8 cellular contexts compared by ENCODE assay signal in the genomic region with DNA sequence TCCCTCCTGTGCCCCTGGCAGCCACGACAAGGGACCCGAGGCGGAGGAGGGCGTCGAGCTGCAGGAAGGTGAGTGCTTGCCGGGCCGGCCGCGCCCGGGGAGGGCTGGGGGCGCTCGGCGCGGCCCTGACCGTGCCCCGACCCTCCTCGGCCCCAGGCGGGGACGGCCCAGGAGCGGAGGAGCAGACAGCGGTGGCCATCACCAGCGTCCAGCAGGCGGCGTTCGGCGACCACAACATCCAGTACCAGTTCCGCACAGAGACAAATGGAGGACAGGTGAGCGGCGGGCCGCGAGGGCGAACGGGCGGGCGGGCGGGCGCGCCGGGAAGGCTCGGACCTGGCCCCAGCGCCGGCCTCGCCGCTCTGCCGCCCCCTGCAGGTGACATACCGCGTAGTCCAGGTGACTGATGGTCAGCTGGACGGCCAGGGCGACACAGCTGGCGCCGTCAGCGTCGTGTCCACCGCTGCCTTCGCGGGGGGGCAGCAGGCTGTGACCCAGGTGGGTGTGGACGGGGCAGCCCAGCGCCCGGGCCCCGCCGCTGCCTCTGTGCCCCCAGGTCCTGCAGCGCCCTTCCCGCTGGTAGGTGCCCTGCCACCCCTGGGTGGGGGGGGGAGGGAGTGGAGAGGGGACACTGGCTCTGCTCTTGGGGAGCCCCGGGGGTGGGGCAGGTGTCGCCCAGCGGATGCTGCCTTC.
DNase-seq lines count a peak whose midpoint lies in the region; ATAC-seq and TF ChIP-seq lines count a peak whose summit lies in the region.

No MANE protein-coding gene starts in this region.

- H3K27ac ChIP-seq in RWPE2 (ENCODE audit: poor library complexity, severe bottlenecking) (peak overlapping the region; percentile 90), subcutaneous abdominal adipose tissue (ENCODE audit: low read depth, low read length) (no peak overlapping the region)

- H3K4me1 ChIP-seq in RWPE2 (ENCODE audit: insufficient read depth, poor library complexity, severe bottlenecking) (no peaks in the 10 kb centered on the region), neuron (ENCODE audit: insufficient read depth, low read length) (peaks cover 15% of the 10 kb centered on the region), subcutaneous abdominal adipose tissue (ENCODE audit: control insufficient read depth in 5 of 5, insufficient read depth in 5 of 5, low read length in 5 of 5) (peaks cover 4 to 68% (median 48%) of the 10 kb centered on the region in 5 donors)

- ATAC-seq in GM21576 (IDR thresholded peaks at IDR 0.05; ENCODE audit: unreplicated experiment) (peak; percentile 44), RWPE2 (ENCODE audit: low read depth) (peak; percentile 76)

- no peaks in the 10 kb centered on the region for H3K9me3 ChIP-seq in RWPE2 (ENCODE audit: severe bottlenecking)
- H3K9me3 ChIP-seq in neuron (ENCODE audit: low read length) = no peaks in the 10 kb centered on the region
- no peaks in the 10 kb centered on the region for H3K9me3 ChIP-seq in subcutaneous abdominal adipose tissue (ENCODE audit: control insufficient read depth in 5 of 5, low read length in 5 of 5)

- peak overlapping the region; percentile 98 for H3K4me3 ChIP-seq in RWPE2 (ENCODE audit: severe bottlenecking)
- H3K4me3 ChIP-seq in foreskin fibroblast (ENCODE audit: low read depth in 1 of 2, low read length in 2 of 2) = peak overlapping the region; percentile 49 to 54
- H3K4me3 ChIP-seq in neuron (ENCODE audit: low read length) = peak overlapping the region; percentile 73
- H3K4me3 ChIP-seq in subcutaneous abdominal adipose tissue (ENCODE audit: low read depth in 1 of 5, low read length in 5 of 5) = peak overlapping the region in 4 of 5 donors; percentile 63 to 74 (median 66)

- TF ChIP-seq CTCF in RWPE2 (IDR thresholded peaks at IDR 0.05; ENCODE audit: poor library complexity, severe bottlenecking) (peak; percentile 90), foreskin fibroblast (IDR thresholded peaks at IDR 0.05; ENCODE audit: low read depth, low read length) (peak; percentile 41)

- peak; percentile 96 for DNase-seq in DMS53 (lab: John Stamatoyannopoulos, UW)
- DNase-seq in KBM-7 = peak; percentile 78
- no peak for DNase-seq in RWPE2 (ENCODE audit: low spot score)
- peak; percentile 55 for DNase-seq in activated gamma-delta T cell (lab: John Stamatoyannopoulos, UW)
- DNase-seq in foreskin fibroblast = peak; percentile 74 to 92

- H3K27me3 ChIP-seq in RWPE2 (ENCODE audit: insufficient read depth, poor library complexity, severe bottlenecking) (no peaks in the 10 kb centered on the region), neuron (ENCODE audit: insufficient read depth, low read length) (no peaks in the 10 kb centered on the region), subcutaneous abdominal adipose tissue (ENCODE audit: control insufficient read depth in 5 of 5, insufficient read depth in 4 of 5, low read length in 5 of 5) (no peaks in the 10 kb centered on the region)

- peak overlapping the region in 1 of 5 donors; percentile 52 for H3K9ac ChIP-seq in subcutaneous abdominal adipose tissue (ENCODE audit: low read length in 5 of 5)

- no peak overlapping the region for H2AFZ ChIP-seq in neuron (ENCODE audit: low read depth, low read length)

- in situ Hi-C loops in KBM-7 (cut with MboI; ENCODE audit: low pct_unique_long_range_greater_than_20kb, low sequenced_read_pairs) = no loop called here

- H3K36me3 ChIP-seq in RWPE2 (ENCODE audit: low read depth) = peaks cover 33% of the 10 kb centered on the region
- peaks cover 51% of the 10 kb centered on the region for H3K36me3 ChIP-seq in neuron (ENCODE audit: insufficient read depth, low read length)
- peaks cover 0 to 46% (median 44%) of the 10 kb centered on the region in 5 donors for H3K36me3 ChIP-seq in subcutaneous abdominal adipose tissue (ENCODE audit: control insufficient read depth in 5 of 5, insufficient read depth in 5 of 5, low read length in 5 of 5)
